In the genomic region with DNA sequence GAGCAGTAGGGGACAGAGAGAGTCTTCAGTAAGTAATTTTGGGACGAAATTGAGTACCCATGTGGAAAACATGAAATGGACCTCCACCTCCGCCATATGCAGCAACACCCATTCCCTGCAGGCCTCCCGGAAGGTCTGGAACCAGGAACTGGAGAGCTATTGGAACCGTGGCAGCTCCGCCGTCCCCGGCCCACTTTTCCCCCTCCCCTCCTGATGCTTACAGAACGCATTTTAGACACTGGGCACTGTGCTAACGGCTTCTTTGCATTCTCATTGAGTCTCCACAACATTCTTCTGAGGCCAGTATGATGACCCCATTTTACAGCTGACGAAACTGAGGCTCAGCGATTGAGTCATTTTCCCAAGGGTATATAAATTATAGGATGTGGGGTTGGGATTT, we compare ENCODE assay signal across 17 cellular contexts. TPM values are rescaled to one million over a fixed set of nuclear protein-coding genes. Genes with fewer than 3 reads are reported as not detected.
A peak's percentile ranks its signal among the peaks of the same experiment; 100 is the strongest.
DNase-seq lines count a peak whose midpoint lies in the region; ATAC-seq, FAIRE-seq and TF ChIP-seq lines count a peak whose summit lies in the region.
"Had no signal": no experiment of that assay in that cellular context is flagged by ENCODE, and none has a peak within 500 bp of the region (broad histone marks: within the 10 kb centered on the region; RNA-seq: fewer than 3 reads in every experiment).

No MANE protein-coding gene starts in this region.

- no peak for TF ChIP-seq RAD21 in K562 (CRISPR knock-in tag; conservative IDR thresholded peaks at IDR 0.05 in 1 of 2, IDR thresholded peaks at IDR 0.05 in 1 of 2)

- H3K27ac ChIP-seq in right atrium auricular region (no peak overlapping the region), K562 (ENCODE audit: extremely low read depth, low read depth, low read length) (no peak overlapping the region)
- H3K27ac ChIP-seq: BLaER1, HL-60 had no signal

- no peak for DNase-seq in Right ventricle myocardium inferior (ENCODE audit: missing footprints)
- no peak for DNase-seq in right atrium auricular region (ENCODE audit: low spot score)
- no peak for DNase-seq in K562 (ENCODE audit: extremely low read depth in 1 of 4, low spot score in 3 of 4)
- peak; percentile 69 for DNase-seq in osteocyte (ENCODE audit: extremely low spot score, unreplicated experiment)
- peak; percentile 50 for DNase-seq in type B pancreatic cell (ENCODE audit: extremely low spot score, unreplicated experiment)
- no peak for DNase-seq in GM03348 (ENCODE audit: low spot score)
- DNase-seq: 8988T; AML-193; Caco-2; CD8-positive, alpha-beta memory T cell; DND-41; GDM1; H7 had no signal

- no peak overlapping the region for H2AFZ ChIP-seq in K562 (ENCODE audit: low read depth, low read length)
- H2AFZ ChIP-seq: GM23338 had no signal

- TF ChIP-seq CTCF in right atrium auricular region (IDR thresholded peaks at IDR 0.05) (no peak), K562 (IDR thresholded peaks at IDR 0.05 in 2 of 3, conservative IDR thresholded peaks at IDR 0.05 in 1 of 3; ENCODE audit: insufficient read depth in 2 of 3, low read depth in 1 of 3, low read length in 3 of 3) (no peak), osteocyte (IDR thresholded peaks at IDR 0.05) (no peak), type B pancreatic cell (conservative IDR thresholded peaks at IDR 0.05) (no peak)

- no peaks in the 10 kb centered on the region for H3K9me3 Mint-ChIP-seq in osteocyte (ENCODE audit: unreplicated experiment)
- H3K9me3 Mint-ChIP-seq in type B pancreatic cell, result no peaks in the 10 kb centered on the region
- H3K9me3 Mint-ChIP-seq: CD8-positive, alpha-beta memory T cell; GM23338 had no signal

- no peaks in the 10 kb centered on the region for H3K79me2 ChIP-seq in K562 (ENCODE audit: control insufficient read depth, insufficient read depth, low read length)

- CTCF ChIA-PET in K562 (lab: Yijun Ruan, JAX; ENCODE audit: low intra/inter-chr PET ratio), result no interaction called here

- no peak overlapping the region for H3K9ac ChIP-seq in K562 (ENCODE audit: insufficient read depth in 1 of 2, low read depth in 2 of 2, low read length in 2 of 2)
- H3K9ac ChIP-seq: BLaER1 had no signal

- WGBS in K562 (ENCODE audit: insufficient coverage, low coverage, missing lambda C conversion rate), result 24% methylated on average over 11 of the region's 11 CpGs

- H3K4me1 ChIP-seq in right atrium auricular region (peaks cover 0 to 8% of the 10 kb centered on the region in 2 donors), K562 (replicated peaks in 1 of 2; ENCODE audit: control insufficient read depth in 2 of 2, insufficient read depth in 2 of 2, low read length in 2 of 2) (peaks cover 0 to 3% of the 10 kb centered on the region in 2 experiments; a peak in 1 of 5 replicates)
- H3K4me1 ChIP-seq: Caco-2 had no signal

- TF ChIP-seq EP300 in K562 (IDR thresholded peaks at IDR 0.05; ENCODE audit: low read length), result no peak

- no peak overlapping the region for H3K4me2 ChIP-seq in K562 (ENCODE audit: insufficient read depth, low read length)
- H3K4me2 ChIP-seq: GM23338 had no signal

- intact Hi-C loops in Right ventricle myocardium inferior (cut with DNase I), result loop anchor here (5.0 to 10.0 kb wide), 2 partner anchors 230 to 282 kb away; no protein-coding TSS in a partner anchor
- intact Hi-C loops in K562 (cut with micrococcal nuclease), result no loop called here

- H3K4me3 Mint-ChIP-seq in osteocyte (ENCODE audit: unreplicated experiment), result no peak overlapping the region
- H3K4me3 Mint-ChIP-seq in type B pancreatic cell, result no peak overlapping the region
- H3K4me3 Mint-ChIP-seq: GM23338 had no signal

- H3K27me3 Mint-ChIP-seq in osteocyte (ENCODE audit: unreplicated experiment) (peaks cover 25% of the 10 kb centered on the region), type B pancreatic cell (peaks cover 47% of the 10 kb centered on the region)

- no peaks in the 10 kb centered on the region for H3K36me3 Mint-ChIP-seq in osteocyte (ENCODE audit: unreplicated experiment)
- H3K36me3 Mint-ChIP-seq in type B pancreatic cell, result no peaks in the 10 kb centered on the region
- H3K36me3 Mint-ChIP-seq: CD8-positive, alpha-beta memory T cell had no signal

- H3K27me3 ChIP-seq in right atrium auricular region (no peaks in the 10 kb centered on the region), K562 (ENCODE audit: control insufficient read depth in 2 of 2, insufficient read depth in 2 of 2, low read length in 2 of 2) (peaks cover 13 to 43% of the 10 kb centered on the region in 2 experiments; a peak in 4 of 5 replicates)
- H3K27me3 ChIP-seq: BLaER1 had no signal

- ATAC-seq in Right ventricle myocardium inferior (peak; percentile 9), K562 (no peak), GM18519 (IDR thresholded peaks at IDR 0.05; ENCODE audit: low FRiP score, unreplicated experiment) (no peak)
- ATAC-seq: GM23338 had no signal

- in situ Hi-C loops in K562 (cut with MboI), result loop anchor here (5.0 kb wide), 1 partner anchor 177 kb away; no protein-coding TSS in a partner anchor

- H3K36me3 ChIP-seq in right atrium auricular region (no peaks in the 10 kb centered on the region), K562 (ENCODE audit: control insufficient read depth, insufficient read depth, low read length) (no peaks in the 10 kb centered on the region)
- H3K36me3 ChIP-seq: BLaER1 had no signal

- BruUV-seq in K562 (replicated peaks; lab: Mats Ljungman, UMichigan), result no TSS peak

- H3K4me3 ChIP-seq in right atrium auricular region, result no peak overlapping the region
- H3K4me3 ChIP-seq in K562, result no peak overlapping the region
- H3K4me3 ChIP-seq: BLaER1, GM23338 had no signal

- no peaks in the 10 kb centered on the region; the same call in 1 of the 2 replicates for H4K20me1 ChIP-seq in K562 (replicated peaks; ENCODE audit: control insufficient read depth, insufficient read depth, low read length)
- H4K20me1 ChIP-seq: BLaER1 had no signal

- no peak overlapping the region for H3K27ac Mint-ChIP-seq in osteocyte (ENCODE audit: unreplicated experiment)
- H3K27ac Mint-ChIP-seq in type B pancreatic cell, result no peak overlapping the region
- H3K27ac Mint-ChIP-seq: GM23338 had no signal

- H3K9me3 ChIP-seq in right atrium auricular region (no peaks in the 10 kb centered on the region), K562 (replicated peaks; ENCODE audit: control insufficient read depth, insufficient read depth, low read depth, low read length) (no peaks in the 10 kb centered on the region)
- H3K9me3 ChIP-seq: Caco-2 had no signal

- no peak for TF ChIP-seq POLR2A in K562 (conservative IDR thresholded peaks at IDR 0.05)

- no peak for FAIRE-seq in K562 (lab: Jason Lieb, UNC)

- H3K4me1 Mint-ChIP-seq in osteocyte (ENCODE audit: unreplicated experiment) (peaks cover 19% of the 10 kb centered on the region), type B pancreatic cell (ENCODE audit: unreplicated experiment) (peaks cover 5% of the 10 kb centered on the region)
- H3K4me1 Mint-ChIP-seq: CD8-positive, alpha-beta memory T cell had no signal

- POLR2A ChIA-PET in K562 (lab: Yijun Ruan, JAX), result interaction anchor here (0.6 to 1.2 kb wide), 4 partner anchors 8 to 80 kb away, joined by 3 to 5 read pairs (median 4); no protein-coding TSS in a partner anchor

- H3K9me1 ChIP-seq in K562 (ENCODE audit: control insufficient read depth, insufficient read depth, low read length), result no peaks in the 10 kb centered on the region

TF ChIP-seq in K562, 482 proteins besides CTCF, POLR2A, EP300 and RAD21 (continues in another document):
- peak; percentile 40 for TF ChIP-seq RBM25 (IDR thresholded peaks at IDR 0.05; ENCODE audit: low read depth, low read length, severe bottlenecking)
- TF ChIP-seq, protein P1, sequence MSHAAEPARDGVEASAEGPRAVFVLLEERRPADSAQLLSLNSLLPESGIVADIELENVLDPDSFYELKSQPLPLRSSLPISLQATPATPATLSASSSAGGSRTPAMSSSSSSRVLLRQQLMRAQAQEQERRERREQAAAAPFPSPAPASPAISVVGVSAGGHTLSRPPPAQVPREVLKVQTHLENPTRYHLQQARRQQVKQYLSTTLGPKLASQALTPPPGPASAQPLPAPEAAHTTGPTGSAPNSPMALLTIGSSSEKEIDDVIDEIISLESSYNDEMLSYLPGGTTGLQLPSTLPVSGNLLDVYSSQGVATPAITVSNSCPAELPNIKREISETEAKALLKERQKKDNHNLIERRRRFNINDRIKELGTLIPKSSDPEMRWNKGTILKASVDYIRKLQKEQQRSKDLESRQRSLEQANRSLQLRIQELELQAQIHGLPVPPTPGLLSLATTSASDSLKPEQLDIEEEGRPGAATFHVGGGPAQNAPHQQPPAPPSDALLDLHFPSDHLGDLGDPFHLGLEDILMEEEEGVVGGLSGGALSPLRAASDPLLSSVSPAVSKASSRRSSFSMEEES (CRISPR knock-in tag; IDR thresholded peaks at IDR 0.05), result no peak
- TF ChIP-seq ZNF175 (CRISPR knock-in tag; IDR thresholded peaks at IDR 0.05; ENCODE audit: low read depth), result no peak
- no peak for TF ChIP-seq RBFOX2 (IDR thresholded peaks at IDR 0.05; ENCODE audit: low read depth, low read length)
- no peak for TF ChIP-seq ZNF224 (CRISPR knock-in tag; IDR thresholded peaks at IDR 0.05)

RNA-seq across cellular contexts. Expression of a gene that starts 20.4 kb away (rescaled TPM):
- total RNA-seq in Right ventricle myocardium inferior (35.1 TPM), right atrium auricular region (10 to 100 TPM; 11.8 to 15.1 TPM), K562 (2014; rRNA removed) (6.0 and 6.9 TPM in 2 replicates), K562 (2014; rRNA removed; fragmentation: Illumina TruSeq; extraction: Trizol) (9.1 and 10.3 TPM in 2 replicates), K562 (2015; rRNA removed; fragmentation: Illumina TruSeq; extraction: Trizol) (9.5 and 13.3 TPM in 2 replicates), K562 (2021) (8.7 and 15.0 TPM in 2 replicates), osteocyte (17.1 and 20.3 TPM in 2 replicates), type B pancreatic cell (ENCODE audit: low replicate concordance) (16.7 and 19.5 TPM in 2 replicates)
- 11.0 and 26.1 TPM in 2 replicates for total RNA-seq in K562 (2011; cell fraction: chromatin; rRNA removed; ENCODE audit: low replicate concordance)
- total RNA-seq in K562 (2011; cell fraction: nucleolus; rRNA removed), result 8.8 and 20.3 TPM in 2 replicates
- 14.2 and 18.7 TPM in 2 replicates for total RNA-seq in K562 (2011; cell fraction: nucleoplasm; rRNA removed)
- polyA plus RNA-seq in K562 (2011; rRNA removed) (11.9 and 13.8 TPM in 2 replicates), K562 (2014; fragmentation: Illumina TruSeq; extraction: Trizol) (8.2 and 17.2 TPM in 2 replicates), K562 (2014; fragmentation: Nextera tagmentation; extraction: Ambion mirVana) (1 to 10 TPM; 3.9 to 5.5 TPM), K562 (2014; rRNA removed) (6.6 and 7.1 TPM in 2 replicates)
- polyA plus RNA-seq in K562 (2011; cell fraction: cytosol; rRNA removed), result 4.4 and 6.5 TPM in 2 replicates
- 5.8 and 10.6 TPM in 2 replicates for polyA plus RNA-seq in K562 (2011; cell fraction: nucleus; rRNA removed)
- 4.8 TPM in 2 replicates for polyA plus RNA-seq in K562 (2012)
- 10.3 and 10.4 TPM in 2 replicates for polyA minus RNA-seq in K562 (2011; rRNA and poly(A)+ RNA removed)
- 7.1 and 7.2 TPM in 2 replicates for polyA minus RNA-seq in K562 (2011; cell fraction: cytosol; rRNA and poly(A)+ RNA removed)
- 9.7 and 11.2 TPM in 2 replicates for polyA minus RNA-seq in K562 (2011; cell fraction: nucleus; rRNA and poly(A)+ RNA removed)

Comparison
In these comparisons a context has a peak if more than half of its experiments do, and no peak if none do; other contexts are left out.
1. DNase-seq: peak in osteocyte (single experiment) and type B pancreatic cell (single experiment); none in Right ventricle myocardium inferior (single experiment), right atrium auricular region (single experiment), K562 (0 of 4) and GM03348 (single experiment).